Comparison of ENCODE assay signal across 2 cellular contexts in the genomic region with DNA sequence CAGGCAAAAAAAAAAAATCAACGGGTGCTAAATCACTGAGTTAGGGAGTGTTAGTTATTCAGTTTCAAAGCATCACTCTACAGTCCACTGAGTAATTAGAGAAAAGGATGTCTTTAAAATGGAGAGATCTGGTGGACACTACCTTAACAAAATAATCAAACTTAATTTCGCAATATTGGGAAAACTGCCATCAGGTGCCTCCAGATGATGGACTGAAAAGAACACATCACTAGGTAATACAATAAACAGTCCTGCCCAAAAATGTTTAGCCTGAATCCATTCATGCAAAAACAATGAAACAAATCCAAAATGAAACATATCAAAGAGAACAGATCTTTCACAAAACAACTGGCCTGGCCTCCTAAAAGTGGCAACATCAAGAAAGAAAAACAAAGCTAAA.
TF ChIP-seq lines count a peak whose summit lies in the region.

No MANE protein-coding gene starts in this region.

TF ChIP-seq in HEK293, 187 proteins besides CTCF, POLR2A, EP300 and RAD21:
- TF ChIP-seq ZNF549 (tag by site-specific recombination; IDR thresholded peaks at IDR 0.05): no peak
- TF ChIP-seq ZEB2 (tag by site-specific recombination; IDR thresholded peaks at IDR 0.05): 0 out of 2 replicates have a peak, but pooled peaks have one; percentile 15
- TF ChIP-seq, protein P1, sequence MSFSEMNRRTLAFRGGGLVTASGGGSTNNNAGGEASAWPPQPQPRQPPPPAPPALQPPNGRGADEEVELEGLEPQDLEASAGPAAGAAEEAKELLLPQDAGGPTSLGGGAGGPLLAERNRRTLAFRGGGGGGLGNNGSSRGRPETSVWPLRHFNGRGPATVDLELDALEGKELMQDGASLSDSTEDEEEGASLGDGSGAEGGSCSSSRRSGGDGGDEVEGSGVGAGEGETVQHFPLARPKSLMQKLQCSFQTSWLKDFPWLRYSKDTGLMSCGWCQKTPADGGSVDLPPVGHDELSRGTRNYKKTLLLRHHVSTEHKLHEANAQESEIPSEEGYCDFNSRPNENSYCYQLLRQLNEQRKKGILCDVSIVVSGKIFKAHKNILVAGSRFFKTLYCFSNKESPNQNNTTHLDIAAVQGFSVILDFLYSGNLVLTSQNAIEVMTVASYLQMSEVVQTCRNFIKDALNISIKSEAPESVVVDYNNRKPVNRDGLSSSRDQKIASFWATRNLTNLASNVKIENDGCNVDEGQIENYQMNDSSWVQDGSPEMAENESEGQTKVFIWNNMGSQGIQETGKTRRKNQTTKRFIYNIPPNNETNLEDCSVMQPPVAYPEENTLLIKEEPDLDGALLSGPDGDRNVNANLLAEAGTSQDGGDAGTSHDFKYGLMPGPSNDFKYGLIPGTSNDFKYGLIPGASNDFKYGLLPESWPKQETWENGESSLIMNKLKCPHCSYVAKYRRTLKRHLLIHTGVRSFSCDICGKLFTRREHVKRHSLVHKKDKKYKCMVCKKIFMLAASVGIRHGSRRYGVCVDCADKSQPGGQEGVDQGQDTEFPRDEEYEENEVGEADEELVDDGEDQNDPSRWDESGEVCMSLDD (tag by site-specific recombination; IDR thresholded peaks at IDR 0.05): no peak
- no peak for TF ChIP-seq ZNF221 (tag by site-specific recombination; IDR thresholded peaks at IDR 0.05; ENCODE audit: borderline replicate concordance)
- TF ChIP-seq, protein P2, sequence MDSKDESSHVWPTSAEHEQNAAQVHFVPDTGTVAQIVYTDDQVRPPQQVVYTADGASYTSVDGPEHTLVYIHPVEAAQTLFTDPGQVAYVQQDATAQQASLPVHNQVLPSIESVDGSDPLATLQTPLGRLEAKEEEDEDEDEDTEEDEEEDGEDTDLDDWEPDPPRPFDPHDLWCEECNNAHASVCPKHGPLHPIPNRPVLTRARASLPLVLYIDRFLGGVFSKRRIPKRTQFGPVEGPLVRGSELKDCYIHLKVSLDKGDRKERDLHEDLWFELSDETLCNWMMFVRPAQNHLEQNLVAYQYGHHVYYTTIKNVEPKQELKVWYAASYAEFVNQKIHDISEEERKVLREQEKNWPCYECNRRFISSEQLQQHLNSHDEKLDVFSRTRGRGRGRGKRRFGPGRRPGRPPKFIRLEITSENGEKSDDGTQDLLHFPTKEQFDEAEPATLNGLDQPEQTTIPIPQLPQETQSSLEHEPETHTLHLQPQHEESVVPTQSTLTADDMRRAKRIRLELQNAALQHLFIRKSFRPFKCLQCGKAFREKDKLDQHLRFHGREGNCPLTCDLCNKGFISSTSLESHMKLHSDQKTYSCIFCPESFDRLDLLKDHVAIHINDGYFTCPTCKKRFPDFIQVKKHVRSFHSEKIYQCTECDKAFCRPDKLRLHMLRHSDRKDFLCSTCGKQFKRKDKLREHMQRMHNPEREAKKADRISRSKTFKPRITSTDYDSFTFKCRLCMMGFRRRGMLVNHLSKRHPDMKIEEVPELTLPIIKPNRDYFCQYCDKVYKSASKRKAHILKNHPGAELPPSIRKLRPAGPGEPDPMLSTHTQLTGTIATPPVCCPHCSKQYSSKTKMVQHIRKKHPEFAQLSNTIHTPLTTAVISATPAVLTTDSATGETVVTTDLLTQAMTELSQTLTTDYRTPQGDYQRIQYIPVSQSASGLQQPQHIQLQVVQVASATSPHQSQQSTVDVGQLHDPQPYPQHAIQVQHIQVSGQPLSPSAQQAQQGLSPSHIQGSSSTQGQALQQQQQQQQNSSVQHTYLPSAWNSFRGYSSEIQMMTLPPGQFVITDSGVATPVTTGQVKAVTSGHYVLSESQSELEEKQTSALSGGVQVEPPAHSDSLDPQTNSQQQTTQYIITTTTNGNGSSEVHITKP (tag by site-specific recombination; IDR thresholded peaks at IDR 0.05): peak; percentile 31; the same call in 1 of the 2 replicates
- no peak for TF ChIP-seq BCL11B (tag by site-specific recombination; IDR thresholded peaks at IDR 0.05; ENCODE audit: low read depth)
- TF ChIP-seq ZNF155 (tag by site-specific recombination; IDR thresholded peaks at IDR 0.05): no peak
- no peak for TF ChIP-seq ZNF670 (tag by site-specific recombination; IDR thresholded peaks at IDR 0.05; ENCODE audit: low read depth)
- TF ChIP-seq ZNF112 (tag by site-specific recombination; IDR thresholded peaks at IDR 0.05): no peak
- TF ChIP-seq AEBP2 (tag by site-specific recombination; IDR thresholded peaks at IDR 0.05; ENCODE audit: borderline replicate concordance): no peak
- TF ChIP-seq KLF17 (tag by site-specific recombination; IDR thresholded peaks at IDR 0.05): no peak
- 0 out of 2 replicates have a peak, but pooled peaks have one; percentile 22 for TF ChIP-seq WT1 (tag by site-specific recombination; IDR thresholded peaks at IDR 0.05)
- 0 out of 2 replicates have a peak, but pooled peaks have one; percentile 11 for TF ChIP-seq FEZF1 (tag by site-specific recombination; IDR thresholded peaks at IDR 0.05)
TF ChIP-seq in HEK293: peak in this region for 4.

TF ChIP-seq in H1, 55 proteins besides CTCF, POLR2A, EP300 and RAD21:
- TF ChIP-seq MAFK (IDR thresholded peaks at IDR 0.05; ENCODE audit: low read depth, low read length) (no peak), CEBPB (IDR thresholded peaks at IDR 0.05; ENCODE audit: low read depth, low read length) (peak; percentile 52; the same call in 1 of the 2 replicates)
